Comparison of ENCODE assay signal across 27 cellular contexts in the genomic region with DNA sequence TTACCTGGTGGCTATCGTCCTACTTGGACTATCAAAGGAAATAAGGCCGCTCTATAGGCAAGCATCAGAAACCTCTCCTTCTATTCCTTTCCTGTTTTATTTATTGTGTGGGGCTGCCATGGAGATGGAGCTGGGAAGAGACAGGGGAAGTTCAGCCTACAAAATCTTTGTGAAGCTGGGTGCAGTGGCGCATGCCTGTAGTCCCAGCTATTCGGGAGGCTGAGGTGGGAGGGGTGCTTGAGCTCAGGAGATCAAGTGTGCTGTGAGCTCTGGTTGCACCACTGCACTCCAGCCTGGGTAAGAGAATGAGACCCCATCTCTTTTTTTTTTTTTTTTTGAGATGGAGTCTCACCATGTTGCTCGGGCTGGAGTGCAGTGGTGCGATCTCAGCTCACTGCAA.
A peak's percentile ranks its signal among the peaks of the same experiment; 100 is the strongest.
DNase-seq lines count a peak whose midpoint lies in the region; ATAC-seq, FAIRE-seq and TF ChIP-seq lines count a peak whose summit lies in the region.
"Had no signal": no experiment of that assay in that cellular context is flagged by ENCODE, and none has a peak within 500 bp of the region (broad histone marks: within the 10 kb centered on the region; RNA-seq: fewer than 3 reads in every experiment).

No MANE protein-coding gene starts in this region.

- H3K27me3 ChIP-seq in dorsolateral prefrontal cortex (peaks cover 0 to 5% (median 0%) of the 10 kb centered on the region in 45 donors), esophagus muscularis mucosa (no peaks in the 10 kb centered on the region), muscle layer of duodenum (ENCODE audit: low read depth, low read length) (no peaks in the 10 kb centered on the region), stomach smooth muscle (ENCODE audit: control insufficient read depth in 1 of 2, insufficient read depth in 2 of 2, low read length in 2 of 2) (no peaks in the 10 kb centered on the region), pancreas (no peaks in the 10 kb centered on the region)

- H3K4me3 ChIP-seq in dorsolateral prefrontal cortex (no peak overlapping the region), esophagus muscularis mucosa (no peak overlapping the region), muscle layer of duodenum (ENCODE audit: low read depth in 1 of 2, low read length in 2 of 2) (no peak overlapping the region), stomach smooth muscle (ENCODE audit: low read length in 2 of 2) (no peak overlapping the region), pancreas (no peak overlapping the region)
- H3K4me3 ChIP-seq: GM12878 had no signal

- H3K9me3 ChIP-seq in esophagus muscularis mucosa (no peaks in the 10 kb centered on the region), muscle layer of duodenum (ENCODE audit: control insufficient read depth in 1 of 2, low read length in 2 of 2) (no peaks in the 10 kb centered on the region), stomach smooth muscle (ENCODE audit: control insufficient read depth in 2 of 2, low read length in 2 of 2) (no peaks in the 10 kb centered on the region), pancreas (no peaks in the 10 kb centered on the region)
- H3K9me3 ChIP-seq: SK-N-SH had no signal

- DNase-seq in dorsolateral prefrontal cortex (no peak), esophagus muscularis mucosa (ENCODE audit: extremely low spot score) (no peak), NCI-H2196 treated with DMSO at 0.1 percent for 48 hours (lab: John Stamatoyannopoulos, UW; ENCODE audit: unreplicated experiment) (no peak), pancreas (no peak)
- DNase-seq: C1 segment of cervical spinal cord; CD4-positive, alpha-beta memory T cell; COR-L47; DMS53; GOT3; HCEC 1CT; Karpas-422; NCI-H1105; NCI-H1436 treated with DMSO at 0.1 percent for 48 hours; NCI-H187 treated with DMSO at 0.1 percent for 48 hours; NCI-H2107; NCI-H446; NCI-H524 treated with DMSO at 0.1 percent for 48 hours; NCI-H774; NK-92 treated with Interleukin-12 subunit alpha and Interleukin-12 subunit beta, amount 100 ng/mL, for 24 hours; PC-3; SK-N-SH had no signal

- peak overlapping the region in 1 of 2 donors; percentile 24 for H3K9ac ChIP-seq in stomach smooth muscle (ENCODE audit: low read length in 2 of 2)
- H3K9ac ChIP-seq: SK-N-SH had no signal

- no peak for TF ChIP-seq CTCF in dorsolateral prefrontal cortex (IDR thresholded peaks at IDR 0.05 in 54 of 56, conservative IDR thresholded peaks at IDR 0.05 in 2 of 56; ENCODE audit: low read depth in 1 of 56, partially characterized antibody in 56 of 56)
- TF ChIP-seq CTCF in esophagus muscularis mucosa (IDR thresholded peaks at IDR 0.05) = no peak
- TF ChIP-seq CTCF in pancreas (IDR thresholded peaks at IDR 0.05) = no peak

- no peak for TF ChIP-seq POLR2A in esophagus muscularis mucosa (IDR thresholded peaks at IDR 0.05; ENCODE audit: low read depth)

- 61% methylated on average over 6 of the region's 6 CpGs for WGBS in esophagus muscularis mucosa
- WGBS in pancreas, 2 donors = 88 to 89% methylated on average over 6 of the region's 6 CpGs

- intact Hi-C loops in dorsolateral prefrontal cortex (cut with DNase I) (loop anchor here in 1 of 2 donors (10.0 kb wide), 2 partner anchors 57 to 63 kb away; a partner anchor contains a TSS), esophagus muscularis mucosa (cut with DNase I) (no loop called here), pancreas (cut with DNase I) (no loop called here)

- peak overlapping the region in 38 of 59 donors; percentile 2 to 91 (median 50) for H3K27ac ChIP-seq in dorsolateral prefrontal cortex
- H3K27ac ChIP-seq in esophagus muscularis mucosa (replicated peaks in 1 of 4) = peak overlapping the region; percentile 79 to 91 (median 82)
- peak overlapping the region; percentile 74 for H3K27ac ChIP-seq in muscle layer of duodenum (ENCODE audit: low read length)
- peak overlapping the region; percentile 80 for H3K27ac ChIP-seq in stomach smooth muscle (ENCODE audit: low read length)
- no peak overlapping the region for H3K27ac ChIP-seq in pancreas
- H3K27ac ChIP-seq: HL-60 had no signal

- H3K4me1 ChIP-seq in esophagus muscularis mucosa (peaks cover 56 to 95% (median 89%) of the 10 kb centered on the region in 4 donors), muscle layer of duodenum (ENCODE audit: control insufficient read depth in 1 of 2, insufficient read depth in 2 of 2, low read length in 2 of 2) (peaks cover 0 to 23% of the 10 kb centered on the region in 2 donors), stomach smooth muscle (ENCODE audit: control insufficient read depth, insufficient read depth, low read length) (peaks cover 56% of the 10 kb centered on the region), pancreas (no peaks in the 10 kb centered on the region)

- no peaks in the 10 kb centered on the region for H3K36me3 ChIP-seq in esophagus muscularis mucosa
- H3K36me3 ChIP-seq in muscle layer of duodenum (ENCODE audit: control insufficient read depth in 1 of 2, insufficient read depth in 2 of 2, low read length in 2 of 2) = no peaks in the 10 kb centered on the region
- H3K36me3 ChIP-seq in stomach smooth muscle (ENCODE audit: control insufficient read depth in 2 of 2, insufficient read depth in 2 of 2, low read length in 2 of 2) = no peaks in the 10 kb centered on the region
- no peaks in the 10 kb centered on the region for H3K36me3 ChIP-seq in pancreas

- no peak for TF ChIP-seq EP300 in esophagus muscularis mucosa (IDR thresholded peaks at IDR 0.05)

- FAIRE-seq in pancreas (lab: Jason Lieb, UNC) = no peak
- FAIRE-seq: G401.6, GM12878 had no signal

- no peak for ATAC-seq in HG03520 (IDR thresholded peaks at IDR 0.05; ENCODE audit: unreplicated experiment)
- ATAC-seq in pancreas = no peak
- ATAC-seq: GM12878, PC-3 had no signal

Comparison
In these comparisons a context has a peak if more than half of its experiments do, and no peak if none do; other contexts are left out.
1. H3K27ac ChIP-seq: peak in dorsolateral prefrontal cortex (38 of 59), esophagus muscularis mucosa (4 of 4), muscle layer of duodenum (single experiment) and stomach smooth muscle (single experiment); none in pancreas (0 of 4).